Comparison of ENCODE assay signal across 11 cellular contexts in the genomic region with DNA sequence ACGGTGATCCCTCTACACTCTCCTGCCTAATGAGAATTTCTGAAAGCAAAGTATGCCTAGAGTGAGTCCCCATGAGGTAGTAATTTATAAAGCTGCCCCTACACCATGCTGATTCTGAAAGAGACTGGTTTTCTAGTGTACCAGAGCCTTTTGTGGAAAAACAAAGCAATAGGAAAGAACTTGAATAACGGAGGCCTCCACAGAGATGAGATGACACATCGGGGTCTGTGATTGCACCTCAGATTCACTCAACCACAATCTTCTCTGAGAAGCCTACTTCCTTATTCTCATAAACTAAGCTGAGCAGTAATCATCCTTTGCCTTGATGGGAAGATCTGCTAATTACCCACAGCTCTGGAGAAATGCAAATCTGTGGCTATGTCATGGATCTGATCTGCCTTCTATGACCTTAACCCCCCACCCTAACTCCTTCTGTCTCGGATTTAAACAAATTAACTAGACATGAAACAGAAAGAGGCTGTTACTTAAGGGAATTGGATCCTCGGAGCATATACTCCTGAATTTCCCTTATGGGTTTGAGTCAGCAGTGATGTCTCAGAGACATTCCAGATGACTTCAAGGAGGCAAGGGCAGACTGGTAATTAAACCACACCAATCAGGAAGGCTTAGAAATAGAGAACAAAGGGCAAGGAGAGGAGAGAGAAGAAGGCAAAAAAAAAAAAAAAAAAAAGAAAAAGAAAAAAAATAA.
DNase-seq lines count a peak whose midpoint lies in the region; ATAC-seq and TF ChIP-seq lines count a peak whose summit lies in the region.
"Had no signal": no experiment of that assay in that cellular context is flagged by ENCODE, and none has a peak within 500 bp of the region (broad histone marks: within the 10 kb centered on the region; RNA-seq: fewer than 3 reads in every experiment).

No MANE protein-coding gene starts in this region.

- H3K4me1 Mint-ChIP-seq in activated naive CD8-positive, alpha-beta T cell (ENCODE audit: low read depth) = peaks cover 31% of the 10 kb centered on the region

- ATAC-seq in HG03159 (IDR thresholded peaks at IDR 0.05; ENCODE audit: unreplicated experiment) = no peak
- no peak for ATAC-seq in GM21717 (IDR thresholded peaks at IDR 0.05; ENCODE audit: unreplicated experiment)

- no peaks in the 10 kb centered on the region for H3K36me3 Mint-ChIP-seq in activated naive CD8-positive, alpha-beta T cell

- H3K27me3 Mint-ChIP-seq in activated naive CD8-positive, alpha-beta T cell = no peaks in the 10 kb centered on the region

- in situ Hi-C loops in GM13976 (cut with MboI; ENCODE audit: low sequenced_read_pairs, unreplicated experiment) = no loop called here

- TF ChIP-seq CTCF in GM13976 (IDR thresholded peaks at IDR 0.05; ENCODE audit: borderline replicate concordance, control extremely low read depth, extremely low read depth, insufficient read depth, missing control alignments) = no peak

- H3K9me3 Mint-ChIP-seq in activated naive CD8-positive, alpha-beta T cell (ENCODE audit: low read depth) = no peaks in the 10 kb centered on the region

- H3K27ac ChIP-seq in mesodermal cell (ENCODE audit: low read depth, low read length, severe bottlenecking) = peak overlapping the region; percentile 83
- H3K27ac ChIP-seq: SJCRH30 had no signal

- no peak overlapping the region for H3K4me3 ChIP-seq in mesodermal cell (ENCODE audit: extremely low read depth, insufficient read depth, low read length, poor library complexity, severe bottlenecking)
- H3K4me3 ChIP-seq: lung, SJCRH30 had no signal

- peak overlapping the region; percentile 94 for H3K27ac Mint-ChIP-seq in activated naive CD8-positive, alpha-beta T cell

- no peaks in the 10 kb centered on the region for H3K36me3 ChIP-seq in mesodermal cell (ENCODE audit: control insufficient read depth, insufficient read depth, low read length)
- H3K36me3 ChIP-seq: SJCRH30 had no signal

- DNase-seq in GM13976 (ENCODE audit: low spot score) = peak; percentile 11
- peak; percentile 73 for DNase-seq in HT1080 (ENCODE audit: low read depth)
- no peak for DNase-seq in epidermal melanocyte (ENCODE audit: insufficient read length, low spot score)
- DNase-seq: effector CD8-positive, alpha-beta T cell; SJCRH30; substantia nigra had no signal

- WGBS in mesodermal cell (ENCODE audit: insufficient coverage in 2 of 2), 2 experiments = 100% methylated on average over 1 to 2 of the region's 5 CpGs

- H3K4me3 Mint-ChIP-seq in activated naive CD8-positive, alpha-beta T cell = peak overlapping the region; percentile 34

- H3K9me3 ChIP-seq in mesodermal cell (ENCODE audit: control insufficient read depth, low read length) = no peaks in the 10 kb centered on the region
- H3K9me3 ChIP-seq: SJCRH30 had no signal

- H3K4me1 ChIP-seq in mesodermal cell (ENCODE audit: control insufficient read depth, insufficient read depth, low read length, poor library complexity, severe bottlenecking) = peaks cover 11% of the 10 kb centered on the region
- H3K4me1 ChIP-seq: SJCRH30 had no signal
